1 cellular context compared by ENCODE assay signal in genomic region chr12:96237465-96238077, GRCh38.
TF ChIP-seq lines count a peak whose summit lies in the region.

No MANE protein-coding gene starts in this region.

TF ChIP-seq in SK-N-SH, 30 proteins besides CTCF, POLR2A, EP300 and RAD21 (continued from another document):
- peak; percentile 69 for TF ChIP-seq PBX3 (IDR thresholded peaks at IDR 0.05)
- no peak for TF ChIP-seq EZH2phosphoT487 (IDR thresholded peaks at IDR 0.05; ENCODE audit: borderline replicate concordance, low read depth)
- peak; percentile 86 for TF ChIP-seq JUND (IDR thresholded peaks at IDR 0.05)
- no peak for TF ChIP-seq RFX5 (IDR thresholded peaks at IDR 0.05; ENCODE audit: low read length)
- TF ChIP-seq RXRA (IDR thresholded peaks at IDR 0.05; ENCODE audit: borderline replicate concordance, low read depth): peak; percentile 68; the same call in 1 of the 2 replicates
- TF ChIP-seq FOXJ3 (CRISPR knock-in tag; IDR thresholded peaks at IDR 0.05): no peak
- TF ChIP-seq IRF3 (IDR thresholded peaks at IDR 0.05; ENCODE audit: low read depth, low read length): no peak
- no peak for TF ChIP-seq NRF1 (IDR thresholded peaks at IDR 0.05; ENCODE audit: low read depth, low read length)
- TF ChIP-seq TAF1 (IDR thresholded peaks at IDR 0.05; ENCODE audit: borderline replicate concordance, low read depth, low read length): no peak
- peak; percentile 92 for TF ChIP-seq FOSL2 (IDR thresholded peaks at IDR 0.05; ENCODE audit: borderline replicate concordance, low read depth)
- TF ChIP-seq YY1 (IDR thresholded peaks at IDR 0.05; ENCODE audit: low read depth): no peak
- peak; percentile 21; the same call in 1 of the 2 replicates for TF ChIP-seq MAX (IDR thresholded peaks at IDR 0.05; ENCODE audit: low read depth)
- no peak for TF ChIP-seq FOXM1 (IDR thresholded peaks at IDR 0.05; ENCODE audit: low read depth)
- no peak for TF ChIP-seq USF1 (IDR thresholded peaks at IDR 0.05; ENCODE audit: borderline replicate concordance, low read depth)
- TF ChIP-seq TEAD4 (IDR thresholded peaks at IDR 0.05; ENCODE audit: borderline replicate concordance, insufficient read depth): peak; percentile 41; the same call in 1 of the 2 replicates
- no peak; the same call in 1 of the 2 replicates for TF ChIP-seq SIN3A (IDR thresholded peaks at IDR 0.05; ENCODE audit: borderline replicate concordance, low read depth, low read length)
- TF ChIP-seq MEF2A (IDR thresholded peaks at IDR 0.05; ENCODE audit: borderline replicate concordance, low read depth): no peak
